In the genomic region with DNA sequence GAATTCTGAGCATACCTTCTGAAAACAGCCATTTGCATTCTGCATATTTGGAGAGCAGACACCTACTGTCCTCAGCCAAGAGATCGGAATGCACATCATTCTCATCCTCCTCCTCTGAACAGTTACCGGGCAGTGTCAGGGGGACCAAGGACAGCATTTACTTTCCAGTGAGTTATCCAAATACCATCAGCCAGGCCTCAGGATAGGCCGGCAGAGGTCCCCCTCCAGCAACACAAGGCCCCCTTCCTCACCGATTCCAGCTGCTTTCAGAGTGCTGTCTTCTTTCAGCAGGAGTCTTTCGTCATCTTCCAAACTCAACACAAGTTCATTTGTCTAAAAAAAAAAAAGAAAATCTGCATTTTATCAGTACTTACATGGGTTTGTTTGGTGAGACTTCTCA, we compare ENCODE assay signal across 22 cellular contexts. TPM values are rescaled to one million over a fixed set of nuclear protein-coding genes. Genes with fewer than 3 reads are reported as not detected.
DNase-seq lines count a peak whose midpoint lies in the region; ATAC-seq, FAIRE-seq and TF ChIP-seq lines count a peak whose summit lies in the region.
"Had no signal": no experiment of that assay in that cellular context is flagged by ENCODE, and none has a peak within 500 bp of the region (broad histone marks: within the 10 kb centered on the region; RNA-seq: fewer than 3 reads in every experiment).

No MANE protein-coding gene starts in this region.

- H4K20me1 ChIP-seq in MM.1S (ENCODE audit: insufficient read depth, low read length): no peaks in the 10 kb centered on the region
- H4K20me1 ChIP-seq in H1 (replicated peaks in 1 of 2; ENCODE audit: control insufficient read depth in 1 of 2, insufficient read depth in 2 of 2, low read length in 2 of 2): no peaks in the 10 kb centered on the region
- H4K20me1 ChIP-seq: BLaER1 treated with 17β-estradiol and CSF1 and Interleukin-3, amounts not matched to agents 10 nM and 100 nM had no signal

- H2BK20ac ChIP-seq in H1 (ENCODE audit: low read length): no peak overlapping the region

- H3K23me2 ChIP-seq in H1 (ENCODE audit: low read depth, low read length): no peaks in the 10 kb centered on the region

- no peak for ATAC-seq in HG03457 (IDR thresholded peaks at IDR 0.05; ENCODE audit: unreplicated experiment)

- peak overlapping the region; percentile 54 for H3K4me3 ChIP-seq in MM.1S (ENCODE audit: low read length)
- no peak overlapping the region for H3K4me3 ChIP-seq in H1 (ENCODE audit: extremely low read depth in 1 of 4, insufficient read depth in 2 of 4, low read depth in 3 of 4, low read length in 4 of 4)
- H3K4me3 ChIP-seq in CD4-positive, alpha-beta memory T cell (ENCODE audit: low read length in 2 of 2): no peak overlapping the region
- H3K4me3 ChIP-seq: A549; BLaER1 treated with 17β-estradiol and CSF1 and Interleukin-3, amounts not matched to agents 10 nM and 100 nM; upper lobe of right lung had no signal

- H3K9me2 ChIP-seq in MM.1S (replicated peaks; ENCODE audit: insufficient read depth, low read length): no peaks in the 10 kb centered on the region

- no peak overlapping the region for H2AK5ac ChIP-seq in H1 (ENCODE audit: low read depth, low read length)

- FAIRE-seq in H1 (lab: Jason Lieb, UNC) (no peak), urothelium cell line (lab: Jason Lieb, UNC) (peak; percentile 27)
- FAIRE-seq: A549, endothelial cell of umbilical vein had no signal

- H3K9me3 Mint-ChIP-seq in activated CD4-positive, alpha-beta T cell treated with anti-CD3 and anti-CD28 coated beads, Interleukin-2, amount 10 ng/mL, durations not matched to agents 24 days and 14 days: no peaks in the 10 kb centered on the region
- peaks cover 0 to 2% (median 0%) of the 10 kb centered on the region in 8 donors for H3K9me3 Mint-ChIP-seq in CD4-positive, alpha-beta memory T cell
- H3K9me3 Mint-ChIP-seq: activated CD4-positive, alpha-beta memory T cell treated with anti-CD3 and anti-CD28 coated beads for 36 hours; dendritic cell treated with granulocyte-macrophage colony-stimulating factor and Interleukin-4, amounts not matched to agents 40 ng/mL and 50 ng/mL, for 4 days had no signal

- CTCF ChIA-PET in H1 (lab: Charles Lee; ENCODE audit: partially characterized antibody): interaction anchor here (0.6 to 4.6 kb wide), 17 partner anchors 12 to 435 kb away, joined by 3 to 27 read pairs (median 4); no protein-coding TSS in a partner anchor
- CTCF ChIA-PET in CD4-positive, alpha-beta memory T cell (lab: Charles Lee; ENCODE audit: partially characterized antibody): no interaction called here

- H3K4me1 Mint-ChIP-seq in activated CD4-positive, alpha-beta T cell treated with anti-CD3 and anti-CD28 coated beads, Interleukin-2, amount 10 ng/mL, durations not matched to agents 24 days and 14 days: no peaks in the 10 kb centered on the region
- no peaks in the 10 kb centered on the region for H3K4me1 Mint-ChIP-seq in CD4-positive, alpha-beta memory T cell

- no peak for TF ChIP-seq EP300 in H1 (IDR thresholded peaks at IDR 0.05; ENCODE audit: borderline replicate concordance in 1 of 2, low read depth in 2 of 2, low read length in 2 of 2)

- H4K91ac ChIP-seq in H1 (replicated peaks; ENCODE audit: insufficient read length, low read length): no peak overlapping the region

- no peak overlapping the region for H4K5ac ChIP-seq in H1 (ENCODE audit: insufficient read length, low read depth, low read length)

- H3K14ac ChIP-seq in H1 (ENCODE audit: insufficient read length): no peak overlapping the region

- no peak overlapping the region for H4K8ac ChIP-seq in H1 (ENCODE audit: extremely low read depth, insufficient read depth, low read length)

- H2BK120ac ChIP-seq in H1 (replicated peaks; ENCODE audit: low read depth, low read length): no peak overlapping the region

- H3K18ac ChIP-seq in H1 (ENCODE audit: extremely low read depth, low read length): no peak overlapping the region

- no peaks in the 10 kb centered on the region for H3K27me3 Mint-ChIP-seq in activated CD4-positive, alpha-beta T cell treated with anti-CD3 and anti-CD28 coated beads, Interleukin-2, amount 10 ng/mL, durations not matched to agents 24 days and 14 days
- H3K27me3 Mint-ChIP-seq in CD4-positive, alpha-beta memory T cell: no peaks in the 10 kb centered on the region
- H3K27me3 Mint-ChIP-seq: activated CD4-positive, alpha-beta memory T cell treated with anti-CD3 and anti-CD28 coated beads for 36 hours; dendritic cell treated with granulocyte-macrophage colony-stimulating factor and Interleukin-4, amounts not matched to agents 40 ng/mL and 50 ng/mL, for 4 days had no signal

- H2BK12ac ChIP-seq in H1 (ENCODE audit: low read depth, low read length): no peak overlapping the region

- no peak overlapping the region for H3K23ac ChIP-seq in H1 (ENCODE audit: insufficient read length)

- H3K79me1 ChIP-seq in H1 (ENCODE audit: low read depth, low read length): no peaks in the 10 kb centered on the region

- H3K27me3 ChIP-seq in MM.1S (replicated peaks; ENCODE audit: insufficient read depth, low read length) (no peaks in the 10 kb centered on the region), H1 (replicated peaks in 1 of 4; ENCODE audit: control insufficient read depth in 3 of 4, extremely low read depth in 1 of 4, insufficient read depth in 3 of 4, low read length in 3 of 4) (no peaks in the 10 kb centered on the region)
- H3K27me3 ChIP-seq in CD4-positive, alpha-beta memory T cell (ENCODE audit: insufficient read depth, low read length): no peaks in the 10 kb centered on the region
- H3K27me3 ChIP-seq: BLaER1 treated with 17β-estradiol and CSF1 and Interleukin-3, amounts not matched to agents 10 nM and 100 nM; upper lobe of right lung had no signal

- TF ChIP-seq CTCF in MM.1S (IDR thresholded peaks at IDR 0.05; ENCODE audit: low read length) (peak; percentile 52), H1 (IDR thresholded peaks at IDR 0.05; ENCODE audit: control extremely low read depth in 1 of 3, insufficient read depth in 1 of 3, low read depth in 1 of 3, low read length in 3 of 3) (peak; percentile 27 to 53 (median 51))

- no peak overlapping the region for H3K4ac ChIP-seq in H1 (replicated peaks; ENCODE audit: insufficient read length, low read depth, low read length)

- no peak for TF ChIP-seq POLR2A in H1 (IDR thresholded peaks at IDR 0.05; ENCODE audit: control extremely low read depth in 1 of 2, low read depth in 2 of 2, low read length in 2 of 2)

- peak overlapping the region; percentile 83 for H3K4me2 ChIP-seq in MM.1S (ENCODE audit: low read depth, low read length)
- no peak overlapping the region for H3K4me2 ChIP-seq in H1 (ENCODE audit: insufficient read depth in 1 of 2, low read depth in 2 of 2, low read length in 2 of 2)
- H3K4me2 ChIP-seq: A549; BLaER1 treated with 17β-estradiol and CSF1 and Interleukin-3, amounts not matched to agents 10 nM and 100 nM had no signal

- H2AFZ ChIP-seq in MM.1S (ENCODE audit: low read length) (peak overlapping the region; percentile 42), H1 (ENCODE audit: low read length) (no peak overlapping the region)

- H3K79me2 ChIP-seq in MM.1S (ENCODE audit: low read length) (peaks cover 22% of the 10 kb centered on the region), H1 (ENCODE audit: control insufficient read depth in 1 of 2, insufficient read depth in 2 of 2, low read length in 2 of 2) (no peaks in the 10 kb centered on the region)

- no peaks in the 10 kb centered on the region for H3K36me3 Mint-ChIP-seq in activated CD4-positive, alpha-beta T cell treated with anti-CD3 and anti-CD28 coated beads, Interleukin-2, amount 10 ng/mL, durations not matched to agents 24 days and 14 days (ENCODE audit: low read depth)
- H3K36me3 Mint-ChIP-seq in CD4-positive, alpha-beta memory T cell: peaks cover 8 to 37% of the 10 kb centered on the region in 2 donors
- H3K36me3 Mint-ChIP-seq: activated CD4-positive, alpha-beta memory T cell treated with anti-CD3 and anti-CD28 coated beads for 36 hours had no signal

- no peak overlapping the region for H3K56ac ChIP-seq in H1 (replicated peaks; ENCODE audit: insufficient read length, low read depth, low read length)

- peak overlapping the region; percentile 58 for H3K9ac ChIP-seq in MM.1S (ENCODE audit: low read length)
- no peak overlapping the region for H3K9ac ChIP-seq in H1 (replicated peaks in 1 of 4; ENCODE audit: extremely low read depth in 1 of 4, low read depth in 3 of 4, low read length in 3 of 4)

- 64% methylated on average over 5 of the region's 5 CpGs; no CpG with 5 or more reads in 1 of the 2 experiments for WGBS in H1 (ENCODE audit: extremely low coverage in 1 of 2, insufficient coverage in 1 of 2, insufficient read length in 1 of 2, insufficient replicate concordance in 2 of 2, low coverage in 1 of 2, low lambda C conversion rate in 2 of 2, missing lambda C conversion rate in 1 of 2), 2 experiments

- POLR2A ChIA-PET in H1 (lab: Charles Lee; ENCODE audit: partially characterized antibody): no interaction called here
- POLR2A ChIA-PET in CD4-positive, alpha-beta memory T cell (lab: Charles Lee; ENCODE audit: partially characterized antibody): no interaction called here

- DNase-seq in activated CD4-positive, alpha-beta T cell treated with anti-CD3 and anti-CD28 coated beads, Interleukin-2, amount 10 ng/mL, durations not matched to agents 24 days and 14 days: peak; percentile 30
- DNase-seq in activated CD4-positive, alpha-beta T cell treated with anti-CD3 and anti-CD28 coated beads, Interleukin-2, amount 50 U/mL, for 4 hours: no peak
- peak; percentile 60 for DNase-seq in MM.1S
- DNase-seq in H1 (ENCODE audit: low read depth in 1 of 2, low spot score in 2 of 2): no peak
- DNase-seq in urothelium cell line (ENCODE audit: low spot score): no peak
- DNase-seq in CD4-positive, alpha-beta memory T cell: no peak
- DNase-seq in NCI-H345 treated with DMSO at 0.1 percent for 48 hours (lab: John Stamatoyannopoulos, UW; ENCODE audit: unreplicated experiment): no peak
- DNase-seq: activated CD4-positive, alpha-beta memory T cell treated with anti-CD3 and anti-CD28 coated beads for 36 hours; activated gamma-delta T cell treated with Interleukin-2 at 50 U/mL for 16 hours; Calu3; left ventricle myocardium superior; NCI-H1436 treated with DMSO at 0.1 percent for 48 hours; occipital lobe; retina; SHP77 treated with DMSO at 0.1 percent for 48 hours; stimulated activated CD4-positive, alpha-beta T cell treated with anti-CD3 and anti-CD28 coated beads, Interleukin-12 subunit alpha, Interleukin-12 subunit beta, amount 100 ng/mL, for 4 hours; upper lobe of right lung had no signal

- H3K9me3 ChIP-seq in MM.1S (replicated peaks; ENCODE audit: insufficient read depth, low read length) (no peaks in the 10 kb centered on the region), H1 (ENCODE audit: insufficient read depth in 2 of 2, low read depth in 1 of 2, low read length in 1 of 2) (no peaks in the 10 kb centered on the region)
- H3K9me3 ChIP-seq in CD4-positive, alpha-beta memory T cell (ENCODE audit: control insufficient read depth in 1 of 2, low read length in 2 of 2): no peaks in the 10 kb centered on the region
- H3K9me3 ChIP-seq: A549; BLaER1 treated with 17β-estradiol and CSF1 and Interleukin-3, amounts not matched to agents 10 nM and 100 nM; upper lobe of right lung had no signal

- H3K36me3 ChIP-seq in MM.1S (replicated peaks; ENCODE audit: insufficient read depth, low read length) (no peaks in the 10 kb centered on the region), H1 (ENCODE audit: control insufficient read depth in 2 of 4, insufficient read depth in 4 of 4, low read length in 3 of 4) (no peaks in the 10 kb centered on the region)
- no peaks in the 10 kb centered on the region for H3K36me3 ChIP-seq in CD4-positive, alpha-beta memory T cell (ENCODE audit: insufficient read depth, low read length)
- H3K36me3 ChIP-seq: upper lobe of right lung had no signal

- H3F3A ChIP-seq in MM.1S (ENCODE audit: insufficient read depth, low read length): peaks cover 44% of the 10 kb centered on the region

- intact Hi-C loops in activated CD4-positive, alpha-beta T cell treated with anti-CD3 and anti-CD28 coated beads, Interleukin-2, amount 10 ng/mL, durations not matched to agents 24 days and 14 days (cut with micrococcal nuclease): no loop called here
- intact Hi-C loops in CD4-positive, alpha-beta memory T cell (cut with micrococcal nuclease): no loop called here

- no peak overlapping the region for H2BK5ac ChIP-seq in H1 (ENCODE audit: low read depth, low read length)

- no peak overlapping the region for H2BK15ac ChIP-seq in H1 (ENCODE audit: low read length)

- no peak overlapping the region for H3K27ac Mint-ChIP-seq in activated CD4-positive, alpha-beta T cell treated with anti-CD3 and anti-CD28 coated beads, Interleukin-2, amount 10 ng/mL, durations not matched to agents 24 days and 14 days
- H3K27ac Mint-ChIP-seq in CD4-positive, alpha-beta memory T cell: no peak overlapping the region
- H3K27ac Mint-ChIP-seq: activated CD4-positive, alpha-beta memory T cell treated with anti-CD3 and anti-CD28 coated beads for 36 hours; dendritic cell treated with granulocyte-macrophage colony-stimulating factor and Interleukin-4, amounts not matched to agents 40 ng/mL and 50 ng/mL, for 4 days had no signal

- H3K27ac ChIP-seq in MM.1S (ENCODE audit: low read length) (peak overlapping the region; percentile 83), H1 (ENCODE audit: low read depth, low read length) (no peak overlapping the region)
- no peak overlapping the region for H3K27ac ChIP-seq in CD4-positive, alpha-beta memory T cell (ENCODE audit: low read depth, low read length)
- H3K27ac ChIP-seq: A549; BLaER1 treated with 17β-estradiol and CSF1 and Interleukin-3, amounts not matched to agents 10 nM and 100 nM; upper lobe of right lung had no signal

- peaks cover 53% of the 10 kb centered on the region for H3K4me1 ChIP-seq in MM.1S (ENCODE audit: low read length)
- peaks cover 0 to 5% (median 1%) of the 10 kb centered on the region in 4 experiments; a peak in 2 of 7 replicates for H3K4me1 ChIP-seq in H1 (replicated peaks in 1 of 4; ENCODE audit: control insufficient read depth in 3 of 4, insufficient read depth in 4 of 4, low read length in 3 of 4)
- no peaks in the 10 kb centered on the region for H3K4me1 ChIP-seq in CD4-positive, alpha-beta memory T cell (ENCODE audit: insufficient read depth, low read length)
- H3K4me1 ChIP-seq: A549, upper lobe of right lung had no signal

- no peak overlapping the region for H3K4me3 Mint-ChIP-seq in activated CD4-positive, alpha-beta T cell treated with anti-CD3 and anti-CD28 coated beads, Interleukin-2, amount 10 ng/mL, durations not matched to agents 24 days and 14 days
- no peak overlapping the region for H3K4me3 Mint-ChIP-seq in CD4-positive, alpha-beta memory T cell
- H3K4me3 Mint-ChIP-seq: activated CD4-positive, alpha-beta memory T cell treated with anti-CD3 and anti-CD28 coated beads for 36 hours; dendritic cell treated with granulocyte-macrophage colony-stimulating factor and Interleukin-4, amounts not matched to agents 40 ng/mL and 50 ng/mL, for 4 days had no signal

- peak; percentile 61 to 73 for TF ChIP-seq RAD21 in H1 (IDR thresholded peaks at IDR 0.05 in 1 of 2, conservative IDR thresholded peaks at IDR 0.05 in 1 of 2; ENCODE audit: low read depth in 2 of 2, low read length in 2 of 2)

RNA-seq across cellular contexts. Expression of a gene that starts 55.3 kb away (rescaled TPM):
- total RNA-seq in activated CD4-positive, alpha-beta T cell treated with anti-CD3 and anti-CD28 coated beads, Interleukin-2, amount 10 ng/mL, durations not matched to agents 24 days and 14 days: 10.2 and 11.5 TPM in 2 replicates
- 5.0 and 6.2 TPM in 2 replicates for total RNA-seq in H1 (2021; fragmentation: NEBNext Ultra II Directional; extraction: Animal tissue kit (Norgen Biotek cat#: 25700))
- polyA plus RNA-seq in H1 (2011; rRNA removed): 2.1 and 4.4 TPM in 2 replicates
- 4.4 TPM for polyA plus RNA-seq in H1 (2011; cell fraction: cytosol; rRNA removed)
- 1.1 TPM for polyA plus RNA-seq in H1 (2011; cell fraction: nucleus; rRNA removed)
- 5.8 to 14.0 TPM (median 6.5 TPM) in 4 replicates for polyA plus RNA-seq in H1 (2012, experiment 1 of 2)
- polyA plus RNA-seq in H1 (2012, experiment 2 of 2): 5.7 TPM
- 9.5 TPM for polyA plus RNA-seq in H1 (2013, experiment 1 of 2)
- 8.3 TPM for polyA plus RNA-seq in H1 (2013, experiment 2 of 2)
- 1.4 and 2.1 TPM in 2 replicates for polyA minus RNA-seq in H1 (2011; rRNA and poly(A)+ RNA removed)
- 1.2 TPM for polyA minus RNA-seq in H1 (2011; cell fraction: cytosol; rRNA and poly(A)+ RNA removed)
- polyA minus RNA-seq in H1 (2011; cell fraction: nucleus; rRNA and poly(A)+ RNA removed): 3.8 TPM
- total RNA-seq in CD4-positive, alpha-beta memory T cell: 1 to 10 TPM; 8.8 to 9.6 TPM
- polyA plus RNA-seq in CD4-positive, alpha-beta memory T cell: 10 to 100 TPM; 19.6 to 28.0 TPM

RNA-seq across cellular contexts. Expression of a gene that starts 55.4 kb away (rescaled TPM):
- total RNA-seq in activated CD4-positive, alpha-beta T cell treated with anti-CD3 and anti-CD28 coated beads, Interleukin-2, amount 10 ng/mL, durations not matched to agents 24 days and 14 days: 139 and 145 TPM in 2 replicates
- 180 and 186 TPM in 2 replicates for total RNA-seq in H1 (2021; fragmentation: NEBNext Ultra II Directional; extraction: Animal tissue kit (Norgen Biotek cat#: 25700))
- 116 and 212 TPM in 2 replicates for polyA plus RNA-seq in H1 (2011; rRNA removed)
- 295 TPM for polyA plus RNA-seq in H1 (2011; cell fraction: cytosol; rRNA removed)
- 74.9 TPM for polyA plus RNA-seq in H1 (2011; cell fraction: nucleus; rRNA removed)
- 342 to 401 TPM (median 370 TPM) in 4 replicates for polyA plus RNA-seq in H1 (2012, experiment 1 of 2)
- 377 TPM for polyA plus RNA-seq in H1 (2012, experiment 2 of 2)
- polyA plus RNA-seq in H1 (2013, experiment 1 of 2): 716 TPM
- polyA plus RNA-seq in H1 (2013, experiment 2 of 2): 804 TPM
- 61.1 and 68.3 TPM in 2 replicates for polyA minus RNA-seq in H1 (2011; rRNA and poly(A)+ RNA removed)
- 41.0 TPM for polyA minus RNA-seq in H1 (2011; cell fraction: cytosol; rRNA and poly(A)+ RNA removed)
- 85.9 TPM for polyA minus RNA-seq in H1 (2011; cell fraction: nucleus; rRNA and poly(A)+ RNA removed)
- 10 to 100 TPM; 44.7 to 51.5 TPM for total RNA-seq in CD4-positive, alpha-beta memory T cell
- polyA plus RNA-seq in CD4-positive, alpha-beta memory T cell: 100 to 1,000 TPM; 289 to 384 TPM

Comparison
In these comparisons a context has a peak if more than half of its experiments do, and no peak if none do; other contexts are left out.
1. DNase-seq: peak in activated CD4-positive, alpha-beta T cell treated with anti-CD3 and anti-CD28 coated beads, Interleukin-2, amount 10 ng/mL, durations not matched to agents 24 days and 14 days (single experiment) and MM.1S (single experiment); none in activated CD4-positive, alpha-beta T cell treated with anti-CD3 and anti-CD28 coated beads, Interleukin-2, amount 50 U/mL, for 4 hours (0 of 2), H1 (0 of 2), urothelium cell line (single experiment), CD4-positive, alpha-beta memory T cell (0 of 5) and NCI-H345 treated with DMSO at 0.1 percent for 48 hours (single experiment).